25 cellular contexts compared by ENCODE assay signal in genomic region chr12:87931764-87932163, GRCh38.
DNase-seq lines count a peak whose midpoint lies in the region; ATAC-seq and TF ChIP-seq lines count a peak whose summit lies in the region.
"Had no signal": no experiment of that assay in that cellular context is flagged by ENCODE, and none has a peak within 500 bp of the region (broad histone marks: within the 10 kb centered on the region; RNA-seq: fewer than 3 reads in every experiment).

No MANE protein-coding gene starts in this region.

- DNase-seq in AG04449 (ENCODE audit: low read depth, low spot score) = peak; percentile 88
- DNase-seq in HT1080 (ENCODE audit: low read depth) = peak; percentile 24
- DNase-seq in brain microvascular endothelial cell = peak; percentile 63
- DNase-seq in fibroblast of pulmonary artery (ENCODE audit: low read depth) = peak; percentile 8
- no peak for DNase-seq in NCI-H1417 (lab: John Stamatoyannopoulos, UW)
- DNase-seq in T-helper 2 cell = no peak
- no peak for DNase-seq in colonic mucosa
- DNase-seq: activated CD4-positive, alpha-beta T cell treated with anti-CD3 and anti-CD28 coated beads for 36 hours; activated naive CD4-positive, alpha-beta T cell; activated T-cell treated with anti-CD3 and anti-CD28 coated beads, Interleukin-2, amount 50 U/mL, for 24 hours; adrenal gland; Calu3; erythroblast; H9; KBM-7; kidney glomerular epithelial cell; lower lobe of right lung; NCI-H1436; NCI-H524; right lobe of liver; stimulated activated naive CD4-positive, alpha-beta T cell treated with Interleukin-2 at 50 U/mL for 16 hours had no signal

- POLR2A ChIA-PET in AG04449 (lab: Yijun Ruan, JAX) = no interaction called here

- no peak for ATAC-seq in HG03460 (IDR thresholded peaks at IDR 0.05; ENCODE audit: unreplicated experiment)
- ATAC-seq: activated CD4-positive, alpha-beta T cell treated with anti-CD3 and anti-CD28 coated beads for 36 hours; lower lobe of right lung; right lobe of liver had no signal

- CTCF ChIA-PET in AG04449 (lab: Yijun Ruan, JAX) = interaction anchor here (1.4 kb wide), 1 partner anchor 21 kb away, joined by 4 read pairs; no protein-coding TSS in a partner anchor

- no peaks in the 10 kb centered on the region for H3K4me1 ChIP-seq in colonic mucosa
- H3K4me1 ChIP-seq: adrenal gland, lower lobe of right lung, right lobe of liver, SJSA1, vagina had no signal

- no peak overlapping the region for H3K9ac ChIP-seq in colonic mucosa (ENCODE audit: low read depth in 2 of 2, low read length in 2 of 2)

- intact Hi-C loops in colonic mucosa (cut with DNase I) = no loop called here

- TF ChIP-seq CTCF in AG04449 (IDR thresholded peaks at IDR 0.05; ENCODE audit: insufficient read depth, low read length, missing control alignments) = no peak
- no peak for TF ChIP-seq CTCF in brain microvascular endothelial cell (IDR thresholded peaks at IDR 0.05; ENCODE audit: low read depth, low read length, missing control alignments)
- TF ChIP-seq CTCF in fibroblast of pulmonary artery (IDR thresholded peaks at IDR 0.05; ENCODE audit: low read length, missing control alignments) = no peak
- no peak for TF ChIP-seq CTCF in colonic mucosa (IDR thresholded peaks at IDR 0.05)

- H3K27me3 ChIP-seq in brain microvascular endothelial cell (replicated peaks) (no peaks in the 10 kb centered on the region), colonic mucosa (no peaks in the 10 kb centered on the region)
- H3K27me3 ChIP-seq: adrenal gland, right lobe of liver, SJSA1, vagina had no signal

- H3K4me3 ChIP-seq in AG04449 (ENCODE audit: low read depth, low read length) (no peak overlapping the region; the same call in 1 of the 2 replicates), brain microvascular endothelial cell (ENCODE audit: low read depth, low read length) (no peak overlapping the region), fibroblast of pulmonary artery (replicated peaks; ENCODE audit: low read depth, low read length) (no peak overlapping the region), colonic mucosa (no peak overlapping the region)
- H3K4me3 ChIP-seq: adrenal gland, lower lobe of right lung, right lobe of liver, SJSA1, vagina had no signal

- no peaks in the 10 kb centered on the region for H3K9me3 ChIP-seq in colonic mucosa
- H3K9me3 ChIP-seq: adrenal gland, lower lobe of right lung, right lobe of liver, SJSA1, vagina had no signal

- in situ Hi-C loops in brain microvascular endothelial cell (cut with HindIII; ENCODE audit: low pct_ligation_motif_present, low sequenced_read_pairs) = no loop called here

- H3K36me3 ChIP-seq in brain microvascular endothelial cell (replicated peaks) (no peaks in the 10 kb centered on the region), colonic mucosa (no peaks in the 10 kb centered on the region)
- H3K36me3 ChIP-seq: adrenal gland, lower lobe of right lung, right lobe of liver, SJSA1, vagina had no signal

- H3K27ac ChIP-seq in brain microvascular endothelial cell = peak overlapping the region; percentile 35
- no peak overlapping the region for H3K27ac ChIP-seq in colonic mucosa
- H3K27ac ChIP-seq: adrenal gland, C4-2B, lower lobe of right lung, right lobe of liver, SJSA1, vagina had no signal

Comparison
In these comparisons a context has a peak if more than half of its experiments do, and no peak if none do; other contexts are left out.
1. DNase-seq: peak in AG04449 (single experiment), HT1080 (single experiment), brain microvascular endothelial cell (single experiment) and fibroblast of pulmonary artery (single experiment); none in NCI-H1417 (0 of 3), T-helper 2 cell (0 of 5) and colonic mucosa (single experiment).